Comparison of ENCODE assay signal across 17 cellular contexts in the genomic region with DNA sequence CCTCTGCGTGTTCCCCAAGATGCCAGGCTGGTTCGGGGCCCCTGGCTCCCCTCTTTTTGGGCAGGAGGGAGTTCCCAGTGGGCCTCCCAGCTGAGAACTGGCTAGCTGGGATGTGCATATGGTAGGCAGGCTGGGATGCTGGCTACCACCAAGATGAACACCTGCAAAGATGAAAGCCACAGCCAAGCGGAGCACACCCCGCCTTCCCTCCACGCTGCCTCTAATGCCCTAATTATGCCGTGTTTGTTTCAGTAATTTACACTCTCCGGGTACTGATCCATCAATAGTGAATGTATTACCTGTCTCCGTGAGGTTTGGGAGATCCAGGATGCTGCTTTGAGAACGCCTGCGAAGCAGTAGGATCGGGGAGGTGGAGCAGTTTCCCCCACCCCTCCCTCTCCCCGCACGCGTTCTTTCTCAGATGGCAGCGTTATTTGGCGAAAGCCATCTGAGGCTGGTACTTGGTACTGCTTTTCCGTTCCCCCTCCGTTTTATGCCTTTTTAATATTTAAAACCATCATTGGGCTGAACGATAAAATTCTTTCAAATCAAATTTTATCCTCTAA. TPM values are rescaled to one million over a fixed set of nuclear protein-coding genes. Genes with fewer than 3 reads are reported as not detected.
A peak's percentile ranks its signal among the peaks of the same experiment; 100 is the strongest.
DNase-seq lines count a peak whose midpoint lies in the region; ATAC-seq and TF ChIP-seq lines count a peak whose summit lies in the region.
"Had no signal": no experiment of that assay in that cellular context is flagged by ENCODE, and none has a peak within 500 bp of the region (broad histone marks: within the 10 kb centered on the region; RNA-seq: fewer than 3 reads in every experiment).

No MANE protein-coding gene starts in this region.

- H3K4me1 ChIP-seq in endodermal cell (ENCODE audit: control insufficient read depth, insufficient read depth, low read length) (peaks cover 14% of the 10 kb centered on the region), trophoblast cell (ENCODE audit: control insufficient read depth in 1 of 2, insufficient read depth in 2 of 2, low read length in 2 of 2) (peaks cover 15 to 21% of the 10 kb centered on the region in 2 experiments)

- no peak overlapping the region; the same call in 1 of the 2 replicates for H3K4me3 Mint-ChIP-seq in HFFc6
- no peak overlapping the region for H3K4me3 Mint-ChIP-seq in endodermal cell
- H3K4me3 Mint-ChIP-seq: CD14-positive monocyte, memory B cell had no signal

- peaks cover 3% of the 10 kb centered on the region for H3K79me2 ChIP-seq in trophoblast cell (ENCODE audit: control insufficient read depth, insufficient read depth, low read length, poor library complexity)

- H3K36me3 Mint-ChIP-seq in HFFc6 (ENCODE audit: low read depth) (peaks cover 4% of the 10 kb centered on the region), endodermal cell (ENCODE audit: low read depth) (no peaks in the 10 kb centered on the region)

- no peak overlapping the region for H3K14ac ChIP-seq in trophoblast cell (ENCODE audit: low read length)

- H3K36me3 ChIP-seq in endodermal cell (ENCODE audit: control insufficient read depth, insufficient read depth, low read length) (no peaks in the 10 kb centered on the region), trophoblast cell (ENCODE audit: control insufficient read depth in 1 of 2, insufficient read depth in 2 of 2, low read length in 2 of 2) (peaks cover 2 to 4% of the 10 kb centered on the region in 2 experiments)
- H3K36me3 ChIP-seq: gastrocnemius medialis, ovary had no signal

- peaks cover 50% of the 10 kb centered on the region for H3K4me1 Mint-ChIP-seq in HFFc6 (ENCODE audit: low read depth)
- peaks cover 53% of the 10 kb centered on the region for H3K4me1 Mint-ChIP-seq in endodermal cell

- no peak for TF ChIP-seq CTCF in HFFc6 (IDR thresholded peaks at IDR 0.05)
- no peak for TF ChIP-seq CTCF in endodermal cell (conservative IDR thresholded peaks at IDR 0.05)

- 39 to 45% methylated on average over 13 to 19 of the region's 19 CpGs for WGBS in endodermal cell (ENCODE audit: insufficient coverage in 1 of 2, insufficient read length in 1 of 2), 2 experiments
- 100% methylated on average over 1 of the region's 19 CpGs for WGBS in trophoblast cell (ENCODE audit: extremely low coverage, insufficient coverage, insufficient read length)

- H3K27ac Mint-ChIP-seq in HFFc6 = peak overlapping the region; percentile 96
- no peak overlapping the region for H3K27ac Mint-ChIP-seq in endodermal cell
- H3K27ac Mint-ChIP-seq: memory B cell had no signal

- no peak overlapping the region for H2AK5ac ChIP-seq in trophoblast cell (ENCODE audit: low read length)

- H4K91ac ChIP-seq in trophoblast cell (ENCODE audit: low read depth, low read length) = no peak overlapping the region

- no peaks in the 10 kb centered on the region for H3K9me3 Mint-ChIP-seq in HFFc6
- H3K9me3 Mint-ChIP-seq in endodermal cell = no peaks in the 10 kb centered on the region
- H3K9me3 Mint-ChIP-seq: activated naive CD8-positive, alpha-beta T cell treated with anti-CD3 and anti-CD28 coated beads, Interleukin-2, amount 10 ng/mL, durations not matched to agents 7 days and 5 days; CD14-positive monocyte; memory B cell had no signal

- H2BK12ac ChIP-seq in trophoblast cell (ENCODE audit: low read length) = no peak overlapping the region

- DNase-seq in HFFc6 (no peak), NCI-H2081 treated with DMSO at 0.1 percent for 48 hours (lab: John Stamatoyannopoulos, UW) (peak; percentile 82), endodermal cell (no peak), trophoblast cell (no peak), left ventricle myocardium superior (no peak), Kasumi-1 (lab: John Stamatoyannopoulos, UW) (no peak)
- no peak for DNase-seq in activated CD8-positive, alpha-beta memory T cell treated with anti-CD3 and anti-CD28 coated beads, Interleukin-2, amount 50 U/mL, for 48 hours
- DNase-seq: activated CD4-positive, alpha-beta T cell treated with anti-CD3 and anti-CD28 coated beads for 1 hour; activated naive CD8-positive, alpha-beta T cell treated with anti-CD3 and anti-CD28 coated beads, Interleukin-2, amount 10 ng/mL, durations not matched to agents 7 days and 5 days; activated T-cell treated with anti-CD3 and anti-CD28 coated beads for 4 hours; gastrocnemius medialis; NCI-H82; ovary; stimulated activated naive CD4-positive, alpha-beta T cell had no signal

- no peak for ATAC-seq in left ventricle myocardium superior
- ATAC-seq: gastrocnemius medialis had no signal

- H3K9ac ChIP-seq in endodermal cell (ENCODE audit: extremely low read depth, low read length, poor library complexity, severe bottlenecking) = no peak overlapping the region
- H3K9ac ChIP-seq in trophoblast cell (ENCODE audit: low read length) = no peak overlapping the region

- no peak overlapping the region for H2BK120ac ChIP-seq in trophoblast cell (ENCODE audit: insufficient read depth, low read length, poor library complexity)

- H2BK5ac ChIP-seq in trophoblast cell (ENCODE audit: low read depth, low read length, poor library complexity) = no peak overlapping the region

- no peak overlapping the region for H2AFZ ChIP-seq in trophoblast cell (ENCODE audit: insufficient read depth, low read length, poor library complexity)

- H3K9me3 ChIP-seq in endodermal cell (ENCODE audit: control insufficient read depth, low read length) (no peaks in the 10 kb centered on the region), trophoblast cell (ENCODE audit: insufficient read depth, low read depth, low read length) (peaks cover 1% of the 10 kb centered on the region)
- H3K9me3 ChIP-seq: gastrocnemius medialis, ovary had no signal

- H3K27me3 Mint-ChIP-seq in HFFc6 (ENCODE audit: insufficient read depth) (peaks cover 2% of the 10 kb centered on the region), endodermal cell (ENCODE audit: insufficient read depth) (peaks cover 40% of the 10 kb centered on the region)
- H3K27me3 Mint-ChIP-seq: activated naive CD8-positive, alpha-beta T cell treated with anti-CD3 and anti-CD28 coated beads, Interleukin-2, amount 10 ng/mL, durations not matched to agents 7 days and 5 days; memory B cell had no signal

- H3K4me2 ChIP-seq in trophoblast cell (ENCODE audit: low read length) = no peak overlapping the region

- H3K27ac ChIP-seq in endodermal cell (ENCODE audit: low read depth, low read length) = peak overlapping the region; percentile 92
- H3K27ac ChIP-seq in trophoblast cell (ENCODE audit: low read depth, low read length) = no peak overlapping the region
- H3K27ac ChIP-seq: gastrocnemius medialis, ovary had no signal

- peak overlapping the region; percentile 7 for H3K18ac ChIP-seq in trophoblast cell (ENCODE audit: low read length)

- H3K4me3 ChIP-seq in endodermal cell (ENCODE audit: low read length) (no peak overlapping the region), trophoblast cell (ENCODE audit: low read depth, low read length) (no peak overlapping the region)
- H3K4me3 ChIP-seq: gastrocnemius medialis, ovary, skin epidermis had no signal

- peaks cover 10% of the 10 kb centered on the region for H3K27me3 ChIP-seq in endodermal cell (ENCODE audit: control insufficient read depth, insufficient read depth, low read length, poor library complexity, severe bottlenecking)
- H3K27me3 ChIP-seq in trophoblast cell (ENCODE audit: insufficient read depth, low read length) = no peaks in the 10 kb centered on the region
- H3K27me3 ChIP-seq: gastrocnemius medialis, ovary had no signal

- intact Hi-C loops in left ventricle myocardium superior (cut with micrococcal nuclease) = no loop called here

- peaks cover 2% of the 10 kb centered on the region for H3K79me1 ChIP-seq in trophoblast cell (ENCODE audit: low read length)

- no peak overlapping the region for H3K23ac ChIP-seq in trophoblast cell (ENCODE audit: low read length)

- H4K8ac ChIP-seq in trophoblast cell (ENCODE audit: low read depth, low read length) = no peak overlapping the region

- H3K4ac ChIP-seq in trophoblast cell (ENCODE audit: low read depth, low read length) = no peak overlapping the region

- no peak overlapping the region for H4K12ac ChIP-seq in trophoblast cell (ENCODE audit: low read depth, low read length)

RNA-seq across cellular contexts. Expression of a gene that starts 28.8 kb away (rescaled TPM):
- 10 to 100 TPM; 49.2 to 62.3 (median 58.1) TPM for total RNA-seq in HFFc6 (2021; fragmentation: NEBNext Ultra II Directional; extraction: Animal tissue kit (Norgen Biotek cat#: 25700))
- total RNA-seq in endodermal cell = 100 to 1,000 TPM; 108 to 128 TPM
- 55.0 TPM for polyA plus RNA-seq in endodermal cell (2013, experiment 1 of 2)
- polyA plus RNA-seq in endodermal cell (2013, experiment 2 of 2) = 54.2 TPM
- polyA plus RNA-seq in trophoblast cell (2013) = 175 and 188 TPM in 2 replicates
- 40.4 TPM for total RNA-seq in left ventricle myocardium superior
